In the genomic region with DNA sequence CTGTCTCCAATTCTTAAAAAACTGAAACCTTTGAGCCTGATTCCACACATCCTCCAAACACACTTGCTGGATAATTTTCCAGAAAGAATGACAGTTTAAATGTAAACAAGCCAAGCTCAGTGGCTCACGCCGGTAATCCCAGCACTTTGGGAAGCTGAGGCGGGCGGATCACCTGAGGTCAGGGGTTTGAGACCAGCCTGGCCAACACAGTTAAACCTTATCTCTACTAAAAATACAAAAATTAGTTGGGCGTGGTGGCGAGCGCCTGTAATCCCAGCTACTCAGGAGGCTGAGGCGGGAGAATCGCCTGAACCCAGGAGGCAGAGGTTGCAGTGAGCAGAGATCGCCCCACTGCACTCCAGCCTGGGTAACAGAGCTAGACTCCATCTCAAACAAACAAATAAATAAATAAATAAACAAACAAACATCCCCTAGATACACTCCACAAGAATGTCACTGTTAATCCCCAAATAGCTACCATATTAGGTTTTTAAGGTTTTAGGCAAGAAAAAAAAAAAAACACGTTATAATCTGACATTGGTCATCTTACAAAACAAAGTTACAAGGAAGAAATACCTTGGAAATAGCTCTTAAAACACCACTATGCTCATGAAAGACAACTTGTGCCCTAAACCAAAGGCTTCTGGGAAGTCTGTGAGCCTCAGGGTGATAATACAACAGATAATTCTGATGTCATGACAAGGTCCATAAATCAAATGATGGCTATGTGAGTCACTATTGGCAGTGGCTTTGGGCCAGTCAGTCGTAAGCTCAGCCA, we compare ENCODE assay signal across 1 cellular context.
TF ChIP-seq lines count a peak whose summit lies in the region.

No MANE protein-coding gene starts in this region.

TF ChIP-seq in K562, 482 proteins besides CTCF, POLR2A, EP300 and RAD21 (continued from another document and continues in another):
- TF ChIP-seq, protein P1, sequence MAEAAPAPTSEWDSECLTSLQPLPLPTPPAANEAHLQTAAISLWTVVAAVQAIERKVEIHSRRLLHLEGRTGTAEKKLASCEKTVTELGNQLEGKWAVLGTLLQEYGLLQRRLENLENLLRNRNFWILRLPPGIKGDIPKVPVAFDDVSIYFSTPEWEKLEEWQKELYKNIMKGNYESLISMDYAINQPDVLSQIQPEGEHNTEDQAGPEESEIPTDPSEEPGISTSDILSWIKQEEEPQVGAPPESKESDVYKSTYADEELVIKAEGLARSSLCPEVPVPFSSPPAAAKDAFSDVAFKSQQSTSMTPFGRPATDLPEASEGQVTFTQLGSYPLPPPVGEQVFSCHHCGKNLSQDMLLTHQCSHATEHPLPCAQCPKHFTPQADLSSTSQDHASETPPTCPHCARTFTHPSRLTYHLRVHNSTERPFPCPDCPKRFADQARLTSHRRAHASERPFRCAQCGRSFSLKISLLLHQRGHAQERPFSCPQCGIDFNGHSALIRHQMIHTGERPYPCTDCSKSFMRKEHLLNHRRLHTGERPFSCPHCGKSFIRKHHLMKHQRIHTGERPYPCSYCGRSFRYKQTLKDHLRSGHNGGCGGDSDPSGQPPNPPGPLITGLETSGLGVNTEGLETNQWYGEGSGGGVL (CRISPR knock-in tag; IDR thresholded peaks at IDR 0.05): peak; percentile 26; the same call in 1 of the 2 replicates
- TF ChIP-seq JUNB (CRISPR knock-in tag; conservative IDR thresholded peaks at IDR 0.05): peak; percentile 55; the same call in 1 of the 2 replicates
- peak; percentile 67; the same call in 1 of the 2 replicates for TF ChIP-seq GATA2 (CRISPR knock-in tag; IDR thresholded peaks at IDR 0.05)
- no peak for TF ChIP-seq SPI1 (IDR thresholded peaks at IDR 0.05; ENCODE audit: borderline replicate concordance, low read depth, low read length)
- TF ChIP-seq, protein P2, sequence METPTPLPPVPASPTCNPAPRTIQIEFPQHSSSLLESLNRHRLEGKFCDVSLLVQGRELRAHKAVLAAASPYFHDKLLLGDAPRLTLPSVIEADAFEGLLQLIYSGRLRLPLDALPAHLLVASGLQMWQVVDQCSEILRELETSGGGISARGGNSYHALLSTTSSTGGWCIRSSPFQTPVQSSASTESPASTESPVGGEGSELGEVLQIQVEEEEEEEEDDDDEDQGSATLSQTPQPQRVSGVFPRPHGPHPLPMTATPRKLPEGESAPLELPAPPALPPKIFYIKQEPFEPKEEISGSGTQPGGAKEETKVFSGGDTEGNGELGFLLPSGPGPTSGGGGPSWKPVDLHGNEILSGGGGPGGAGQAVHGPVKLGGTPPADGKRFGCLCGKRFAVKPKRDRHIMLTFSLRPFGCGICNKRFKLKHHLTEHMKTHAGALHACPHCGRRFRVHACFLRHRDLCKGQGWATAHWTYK (CRISPR knock-in tag; IDR thresholded peaks at IDR 0.05): peak; percentile 53; the same call in 1 of the 2 replicates
- peak; percentile 39; the same call in 1 of the 2 replicates for TF ChIP-seq EGR1 (conservative IDR thresholded peaks at IDR 0.05)
- TF ChIP-seq, protein P3, sequence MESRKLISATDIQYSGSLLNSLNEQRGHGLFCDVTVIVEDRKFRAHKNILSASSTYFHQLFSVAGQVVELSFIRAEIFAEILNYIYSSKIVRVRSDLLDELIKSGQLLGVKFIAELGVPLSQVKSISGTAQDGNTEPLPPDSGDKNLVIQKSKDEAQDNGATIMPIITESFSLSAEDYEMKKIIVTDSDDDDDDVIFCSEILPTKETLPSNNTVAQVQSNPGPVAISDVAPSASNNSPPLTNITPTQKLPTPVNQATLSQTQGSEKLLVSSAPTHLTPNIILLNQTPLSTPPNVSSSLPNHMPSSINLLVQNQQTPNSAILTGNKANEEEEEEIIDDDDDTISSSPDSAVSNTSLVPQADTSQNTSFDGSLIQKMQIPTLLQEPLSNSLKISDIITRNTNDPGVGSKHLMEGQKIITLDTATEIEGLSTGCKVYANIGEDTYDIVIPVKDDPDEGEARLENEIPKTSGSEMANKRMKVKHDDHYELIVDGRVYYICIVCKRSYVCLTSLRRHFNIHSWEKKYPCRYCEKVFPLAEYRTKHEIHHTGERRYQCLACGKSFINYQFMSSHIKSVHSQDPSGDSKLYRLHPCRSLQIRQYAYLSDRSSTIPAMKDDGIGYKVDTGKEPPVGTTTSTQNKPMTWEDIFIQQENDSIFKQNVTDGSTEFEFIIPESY (CRISPR knock-in tag; IDR thresholded peaks at IDR 0.05): no peak
- TF ChIP-seq SP1 (CRISPR knock-in tag; IDR thresholded peaks at IDR 0.05): 0 out of 2 replicates have a peak, but pooled peaks have one; percentile 23
- TF ChIP-seq, protein P4, sequence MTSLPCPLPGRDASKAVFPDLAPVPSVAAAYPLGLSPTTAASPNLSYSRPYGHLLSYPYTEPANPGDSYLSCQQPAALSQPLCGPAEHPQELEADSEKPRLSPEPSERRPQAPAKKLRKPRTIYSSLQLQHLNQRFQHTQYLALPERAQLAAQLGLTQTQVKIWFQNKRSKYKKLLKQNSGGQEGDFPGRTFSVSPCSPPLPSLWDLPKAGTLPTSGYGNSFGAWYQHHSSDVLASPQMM (CRISPR knock-in tag; IDR thresholded peaks at IDR 0.05): no peak
- TF ChIP-seq BHLHE40 (IDR thresholded peaks at IDR 0.05; ENCODE audit: low read length): no peak
- TF ChIP-seq, protein P5, sequence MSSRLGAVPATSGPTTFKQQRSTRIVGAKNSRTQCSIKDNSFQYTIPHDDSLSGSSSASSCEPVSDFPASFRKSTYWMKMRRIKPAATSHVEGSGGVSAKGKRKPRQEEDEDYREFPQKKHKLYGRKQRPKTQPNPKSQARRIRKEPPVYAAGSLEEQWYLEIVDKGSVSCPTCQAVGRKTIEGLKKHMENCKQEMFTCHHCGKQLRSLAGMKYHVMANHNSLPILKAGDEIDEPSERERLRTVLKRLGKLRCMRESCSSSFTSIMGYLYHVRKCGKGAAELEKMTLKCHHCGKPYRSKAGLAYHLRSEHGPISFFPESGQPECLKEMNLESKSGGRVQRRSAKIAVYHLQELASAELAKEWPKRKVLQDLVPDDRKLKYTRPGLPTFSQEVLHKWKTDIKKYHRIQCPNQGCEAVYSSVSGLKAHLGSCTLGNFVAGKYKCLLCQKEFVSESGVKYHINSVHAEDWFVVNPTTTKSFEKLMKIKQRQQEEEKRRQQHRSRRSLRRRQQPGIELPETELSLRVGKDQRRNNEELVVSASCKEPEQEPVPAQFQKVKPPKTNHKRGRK (tag; IDR thresholded peaks at IDR 0.05): no peak
- TF ChIP-seq FOXA1 (IDR thresholded peaks at IDR 0.05; ENCODE audit: borderline replicate concordance): no peak
- TF ChIP-seq, protein P6, sequence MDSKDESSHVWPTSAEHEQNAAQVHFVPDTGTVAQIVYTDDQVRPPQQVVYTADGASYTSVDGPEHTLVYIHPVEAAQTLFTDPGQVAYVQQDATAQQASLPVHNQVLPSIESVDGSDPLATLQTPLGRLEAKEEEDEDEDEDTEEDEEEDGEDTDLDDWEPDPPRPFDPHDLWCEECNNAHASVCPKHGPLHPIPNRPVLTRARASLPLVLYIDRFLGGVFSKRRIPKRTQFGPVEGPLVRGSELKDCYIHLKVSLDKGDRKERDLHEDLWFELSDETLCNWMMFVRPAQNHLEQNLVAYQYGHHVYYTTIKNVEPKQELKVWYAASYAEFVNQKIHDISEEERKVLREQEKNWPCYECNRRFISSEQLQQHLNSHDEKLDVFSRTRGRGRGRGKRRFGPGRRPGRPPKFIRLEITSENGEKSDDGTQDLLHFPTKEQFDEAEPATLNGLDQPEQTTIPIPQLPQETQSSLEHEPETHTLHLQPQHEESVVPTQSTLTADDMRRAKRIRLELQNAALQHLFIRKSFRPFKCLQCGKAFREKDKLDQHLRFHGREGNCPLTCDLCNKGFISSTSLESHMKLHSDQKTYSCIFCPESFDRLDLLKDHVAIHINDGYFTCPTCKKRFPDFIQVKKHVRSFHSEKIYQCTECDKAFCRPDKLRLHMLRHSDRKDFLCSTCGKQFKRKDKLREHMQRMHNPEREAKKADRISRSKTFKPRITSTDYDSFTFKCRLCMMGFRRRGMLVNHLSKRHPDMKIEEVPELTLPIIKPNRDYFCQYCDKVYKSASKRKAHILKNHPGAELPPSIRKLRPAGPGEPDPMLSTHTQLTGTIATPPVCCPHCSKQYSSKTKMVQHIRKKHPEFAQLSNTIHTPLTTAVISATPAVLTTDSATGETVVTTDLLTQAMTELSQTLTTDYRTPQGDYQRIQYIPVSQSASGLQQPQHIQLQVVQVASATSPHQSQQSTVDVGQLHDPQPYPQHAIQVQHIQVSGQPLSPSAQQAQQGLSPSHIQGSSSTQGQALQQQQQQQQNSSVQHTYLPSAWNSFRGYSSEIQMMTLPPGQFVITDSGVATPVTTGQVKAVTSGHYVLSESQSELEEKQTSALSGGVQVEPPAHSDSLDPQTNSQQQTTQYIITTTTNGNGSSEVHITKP (IDR thresholded peaks at IDR 0.05; ENCODE audit: partially characterized antibody): no peak
- TF ChIP-seq GATAD2A (IDR thresholded peaks at IDR 0.05): peak; percentile 68; the same call in 1 of the 2 replicates
- peak; percentile 10 for TF ChIP-seq ZEB2 (IDR thresholded peaks at IDR 0.05)
- peak; percentile 90 for TF ChIP-seq BCOR (IDR thresholded peaks at IDR 0.05)
- TF ChIP-seq, protein P7, sequence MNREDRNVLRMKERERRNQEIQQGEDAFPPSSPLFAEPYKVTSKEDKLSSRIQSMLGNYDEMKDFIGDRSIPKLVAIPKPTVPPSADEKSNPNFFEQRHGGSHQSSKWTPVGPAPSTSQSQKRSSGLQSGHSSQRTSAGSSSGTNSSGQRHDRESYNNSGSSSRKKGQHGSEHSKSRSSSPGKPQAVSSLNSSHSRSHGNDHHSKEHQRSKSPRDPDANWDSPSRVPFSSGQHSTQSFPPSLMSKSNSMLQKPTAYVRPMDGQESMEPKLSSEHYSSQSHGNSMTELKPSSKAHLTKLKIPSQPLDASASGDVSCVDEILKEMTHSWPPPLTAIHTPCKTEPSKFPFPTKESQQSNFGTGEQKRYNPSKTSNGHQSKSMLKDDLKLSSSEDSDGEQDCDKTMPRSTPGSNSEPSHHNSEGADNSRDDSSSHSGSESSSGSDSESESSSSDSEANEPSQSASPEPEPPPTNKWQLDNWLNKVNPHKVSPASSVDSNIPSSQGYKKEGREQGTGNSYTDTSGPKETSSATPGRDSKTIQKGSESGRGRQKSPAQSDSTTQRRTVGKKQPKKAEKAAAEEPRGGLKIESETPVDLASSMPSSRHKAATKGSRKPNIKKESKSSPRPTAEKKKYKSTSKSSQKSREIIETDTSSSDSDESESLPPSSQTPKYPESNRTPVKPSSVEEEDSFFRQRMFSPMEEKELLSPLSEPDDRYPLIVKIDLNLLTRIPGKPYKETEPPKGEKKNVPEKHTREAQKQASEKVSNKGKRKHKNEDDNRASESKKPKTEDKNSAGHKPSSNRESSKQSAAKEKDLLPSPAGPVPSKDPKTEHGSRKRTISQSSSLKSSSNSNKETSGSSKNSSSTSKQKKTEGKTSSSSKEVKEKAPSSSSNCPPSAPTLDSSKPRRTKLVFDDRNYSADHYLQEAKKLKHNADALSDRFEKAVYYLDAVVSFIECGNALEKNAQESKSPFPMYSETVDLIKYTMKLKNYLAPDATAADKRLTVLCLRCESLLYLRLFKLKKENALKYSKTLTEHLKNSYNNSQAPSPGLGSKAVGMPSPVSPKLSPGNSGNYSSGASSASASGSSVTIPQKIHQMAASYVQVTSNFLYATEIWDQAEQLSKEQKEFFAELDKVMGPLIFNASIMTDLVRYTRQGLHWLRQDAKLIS (CRISPR knock-in tag; IDR thresholded peaks at IDR 0.05): 0 out of 2 replicates have a peak, but pooled peaks have one; percentile 42
- TF ChIP-seq, protein P8, sequence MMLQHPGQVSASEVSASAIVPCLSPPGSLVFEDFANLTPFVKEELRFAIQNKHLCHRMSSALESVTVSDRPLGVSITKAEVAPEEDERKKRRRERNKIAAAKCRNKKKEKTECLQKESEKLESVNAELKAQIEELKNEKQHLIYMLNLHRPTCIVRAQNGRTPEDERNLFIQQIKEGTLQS (IDR thresholded peaks at IDR 0.05): peak; percentile 94
- TF ChIP-seq, protein P8 (CRISPR knock-in tag; conservative IDR thresholded peaks at IDR 0.05): no peak; the same call in 1 of the 2 replicates
- peak; percentile 90 for TF ChIP-seq SMARCE1 (IDR thresholded peaks at IDR 0.05)
- TF ChIP-seq, protein P9, sequence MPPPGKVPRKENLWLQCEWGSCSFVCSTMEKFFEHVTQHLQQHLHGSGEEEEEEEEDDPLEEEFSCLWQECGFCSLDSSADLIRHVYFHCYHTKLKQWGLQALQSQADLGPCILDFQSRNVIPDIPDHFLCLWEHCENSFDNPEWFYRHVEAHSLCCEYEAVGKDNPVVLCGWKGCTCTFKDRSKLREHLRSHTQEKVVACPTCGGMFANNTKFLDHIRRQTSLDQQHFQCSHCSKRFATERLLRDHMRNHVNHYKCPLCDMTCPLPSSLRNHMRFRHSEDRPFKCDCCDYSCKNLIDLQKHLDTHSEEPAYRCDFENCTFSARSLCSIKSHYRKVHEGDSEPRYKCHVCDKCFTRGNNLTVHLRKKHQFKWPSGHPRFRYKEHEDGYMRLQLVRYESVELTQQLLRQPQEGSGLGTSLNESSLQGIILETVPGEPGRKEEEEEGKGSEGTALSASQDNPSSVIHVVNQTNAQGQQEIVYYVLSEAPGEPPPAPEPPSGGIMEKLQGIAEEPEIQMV (tag; conservative IDR thresholded peaks at IDR 0.05; ENCODE audit: low read depth): 0 out of 2 replicates have a peak, but pooled peaks have one; percentile 13
- TF ChIP-seq CBFA2T2 (conservative IDR thresholded peaks at IDR 0.05): peak; percentile 95
- peak; percentile 97 for TF ChIP-seq ARID1B (IDR thresholded peaks at IDR 0.05)
- TF ChIP-seq NFIC (IDR thresholded peaks at IDR 0.05): peak; percentile 79
- peak; percentile 95; the same call in 1 of the 2 replicates for TF ChIP-seq CC2D1A (IDR thresholded peaks at IDR 0.05)
- peak; percentile 47 for TF ChIP-seq DACH1 (IDR thresholded peaks at IDR 0.05; ENCODE audit: partially characterized antibody)
- TF ChIP-seq, protein P10, sequence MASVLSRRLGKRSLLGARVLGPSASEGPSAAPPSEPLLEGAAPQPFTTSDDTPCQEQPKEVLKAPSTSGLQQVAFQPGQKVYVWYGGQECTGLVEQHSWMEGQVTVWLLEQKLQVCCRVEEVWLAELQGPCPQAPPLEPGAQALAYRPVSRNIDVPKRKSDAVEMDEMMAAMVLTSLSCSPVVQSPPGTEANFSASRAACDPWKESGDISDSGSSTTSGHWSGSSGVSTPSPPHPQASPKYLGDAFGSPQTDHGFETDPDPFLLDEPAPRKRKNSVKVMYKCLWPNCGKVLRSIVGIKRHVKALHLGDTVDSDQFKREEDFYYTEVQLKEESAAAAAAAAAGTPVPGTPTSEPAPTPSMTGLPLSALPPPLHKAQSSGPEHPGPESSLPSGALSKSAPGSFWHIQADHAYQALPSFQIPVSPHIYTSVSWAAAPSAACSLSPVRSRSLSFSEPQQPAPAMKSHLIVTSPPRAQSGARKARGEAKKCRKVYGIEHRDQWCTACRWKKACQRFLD (CRISPR knock-in tag; IDR thresholded peaks at IDR 0.05): peak; percentile 95
- TF ChIP-seq SMAD4 (CRISPR knock-in tag; conservative IDR thresholded peaks at IDR 0.05): peak; percentile 83
- TF ChIP-seq POLR2AphosphoS5 (IDR thresholded peaks at IDR 0.05; ENCODE audit: control insufficient read depth, insufficient read depth, low read depth, low read length): peak; percentile 48; the same call in 1 of the 2 replicates
- peak; percentile 85; the same call in 1 of the 2 replicates for TF ChIP-seq LARP7 (IDR thresholded peaks at IDR 0.05)
- no peak for TF ChIP-seq CREBBP (IDR thresholded peaks at IDR 0.05; ENCODE audit: low read depth, low read length)
- peak; percentile 86 for TF ChIP-seq TCF3 (CRISPR knock-in tag; IDR thresholded peaks at IDR 0.05)
- TF ChIP-seq JUN (IDR thresholded peaks at IDR 0.05; ENCODE audit: borderline replicate concordance, low read depth, low read length): peak; percentile 95
- no peak for TF ChIP-seq JUN (CRISPR knock-in tag; IDR thresholded peaks at IDR 0.05; ENCODE audit: borderline replicate concordance)
- peak; percentile 86 for TF ChIP-seq SMARCA4 (IDR thresholded peaks at IDR 0.05)
